In the genomic region with DNA sequence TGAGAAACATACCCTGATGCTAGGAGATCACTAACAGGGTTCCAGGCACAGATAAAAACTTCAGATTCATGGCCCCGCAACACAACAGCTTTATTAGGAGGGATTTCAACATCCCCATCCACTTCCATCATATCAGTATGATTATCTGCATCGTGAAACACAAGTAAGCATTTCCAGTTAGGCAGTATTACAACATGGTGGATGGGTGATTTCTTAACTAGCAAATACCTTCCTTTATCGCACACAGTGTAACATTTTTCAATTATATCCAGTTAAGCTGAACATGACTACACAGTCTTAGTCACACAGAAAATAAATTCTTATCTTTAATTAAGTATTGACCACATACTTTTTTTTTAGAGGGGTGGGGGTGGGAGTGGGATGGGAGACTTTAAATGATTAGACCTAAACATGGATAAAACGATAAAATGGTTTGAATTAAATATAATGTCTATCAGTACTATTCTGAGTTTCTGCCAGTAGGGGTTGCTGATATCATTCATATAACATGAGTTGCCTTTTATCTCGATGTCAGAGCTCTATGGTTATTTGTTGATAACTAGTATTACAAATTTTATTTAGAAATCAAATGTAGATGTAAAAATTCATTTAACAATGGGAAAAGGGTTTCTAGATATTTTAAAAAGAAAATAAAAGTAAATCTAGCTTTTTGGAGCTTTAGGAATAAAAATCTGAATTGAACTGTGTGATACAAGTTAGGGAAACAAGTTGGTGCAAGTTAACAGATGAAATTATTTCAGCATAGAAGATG, we compare ENCODE assay signal across 8 cellular contexts.
A peak's percentile ranks its signal among the peaks of the same experiment; 100 is the strongest.
DNase-seq lines count a peak whose midpoint lies in the region; ATAC-seq and TF ChIP-seq lines count a peak whose summit lies in the region.

No MANE protein-coding gene starts in this region.

- H3K9ac ChIP-seq in OCI-LY3 (ENCODE audit: low read length) = no peak overlapping the region

- no peak overlapping the region for H2AFZ ChIP-seq in OCI-LY3 (ENCODE audit: low read depth, low read length)

- TF ChIP-seq CTCF in OCI-LY3 (IDR thresholded peaks at IDR 0.05; ENCODE audit: low read depth, low read length) = peak; percentile 53

- no peaks in the 10 kb centered on the region for H3K27me3 Mint-ChIP-seq in stimulated activated naive CD8-positive, alpha-beta T cell treated with anti-CD3 and anti-CD28 coated beads, Interleukin-15, amount 100 ng/mL, for 72 hours

- peaks cover 62% of the 10 kb centered on the region for H3K36me3 ChIP-seq in OCI-LY3 (replicated peaks; ENCODE audit: low read depth, low read length)

- peaks cover 14% of the 10 kb centered on the region for H3K79me2 ChIP-seq in OCI-LY3 (ENCODE audit: low read length)

- H3K4me3 ChIP-seq in OCI-LY3 (ENCODE audit: low read length) = no peak overlapping the region

- no peaks in the 10 kb centered on the region for H3K9me3 ChIP-seq in OCI-LY3 (ENCODE audit: insufficient read depth, low read length)

- H3K4me2 ChIP-seq in OCI-LY3 (ENCODE audit: low read length) = no peak overlapping the region

- DNase-seq in stimulated activated naive CD8-positive, alpha-beta T cell treated with anti-CD3 and anti-CD28 coated beads, Interleukin-15, amount 100 ng/mL, for 72 hours = no peak
- DNase-seq in stimulated activated naive CD8-positive, alpha-beta T cell treated with anti-CD3 and anti-CD28 coated beads, Interleukin-15, Interleukin-2, amounts not matched to agents 100 U/mL and 50 U/mL, for 24 hours = no peak
- DNase-seq in HT-29 (ENCODE audit: low spot score) = peak; percentile 76
- peak; percentile 75 for DNase-seq in dermis blood vessel endothelial cell
- peak; percentile 36 for DNase-seq in middle frontal gyrus (ENCODE audit: extremely low spot score, low spot score)
- no peak for DNase-seq in activated effector memory CD4-positive, alpha-beta T cell treated with anti-CD3 and anti-CD28 coated beads, Interleukin-2, amount 50 U/mL, for 16 hours
- no peak for DNase-seq in stimulated activated CD4-positive, alpha-beta T cell treated with anti-CD3 and anti-CD28 coated beads, Interleukin-2, amount 100 ng/mL, for 48 hours

- no peaks in the 10 kb centered on the region for H4K20me1 ChIP-seq in OCI-LY3 (ENCODE audit: insufficient read depth, low read length)

- no peaks in the 10 kb centered on the region for H3K9me3 Mint-ChIP-seq in stimulated activated naive CD8-positive, alpha-beta T cell treated with anti-CD3 and anti-CD28 coated beads, Interleukin-15, amount 100 ng/mL, for 72 hours

- no peaks in the 10 kb centered on the region for H3K27me3 ChIP-seq in OCI-LY3 (ENCODE audit: low read depth, low read length)

- H3K4me3 Mint-ChIP-seq in stimulated activated naive CD8-positive, alpha-beta T cell treated with anti-CD3 and anti-CD28 coated beads, Interleukin-15, amount 100 ng/mL, for 72 hours = no peak overlapping the region

- peak overlapping the region; percentile 34 to 61 for H3K27ac Mint-ChIP-seq in stimulated activated naive CD8-positive, alpha-beta T cell treated with anti-CD3 and anti-CD28 coated beads, Interleukin-15, amount 100 ng/mL, for 72 hours

- H3K27ac ChIP-seq in OCI-LY3 (ENCODE audit: low read length) = no peak overlapping the region

- peaks cover 6% of the 10 kb centered on the region; the same call in 1 of the 2 replicates for H3K4me1 ChIP-seq in OCI-LY3 (ENCODE audit: low read length)

- H3K4me1 Mint-ChIP-seq in stimulated activated naive CD8-positive, alpha-beta T cell treated with anti-CD3 and anti-CD28 coated beads, Interleukin-15, amount 100 ng/mL, for 72 hours = peaks cover 14% of the 10 kb centered on the region

- peak; percentile 63 for ATAC-seq in stimulated activated naive CD8-positive, alpha-beta T cell treated with anti-CD3 and anti-CD28 coated beads, Interleukin-15, amount 100 ng/mL, for 72 hours
- ATAC-seq in stimulated activated naive CD8-positive, alpha-beta T cell treated with anti-CD3 and anti-CD28 coated beads, Interleukin-15, Interleukin-2, amounts not matched to agents 100 U/mL and 50 U/mL, for 24 hours = no peak

Comparison
In these comparisons a context has a peak if more than half of its experiments do, and no peak if none do; other contexts are left out.
1. DNase-seq: peak in HT-29 (single experiment), dermis blood vessel endothelial cell (single experiment) and middle frontal gyrus (single experiment); none in stimulated activated naive CD8-positive, alpha-beta T cell treated with anti-CD3 and anti-CD28 coated beads, Interleukin-15, amount 100 ng/mL, for 72 hours (0 of 2), stimulated activated naive CD8-positive, alpha-beta T cell treated with anti-CD3 and anti-CD28 coated beads, Interleukin-15, Interleukin-2, amounts not matched to agents 100 U/mL and 50 U/mL, for 24 hours (single experiment), activated effector memory CD4-positive, alpha-beta T cell treated with anti-CD3 and anti-CD28 coated beads, Interleukin-2, amount 50 U/mL, for 16 hours (single experiment) and stimulated activated CD4-positive, alpha-beta T cell treated with anti-CD3 and anti-CD28 coated beads, Interleukin-2, amount 100 ng/mL, for 48 hours (0 of 2).